9 cellular contexts compared by ENCODE assay signal in the genomic region with DNA sequence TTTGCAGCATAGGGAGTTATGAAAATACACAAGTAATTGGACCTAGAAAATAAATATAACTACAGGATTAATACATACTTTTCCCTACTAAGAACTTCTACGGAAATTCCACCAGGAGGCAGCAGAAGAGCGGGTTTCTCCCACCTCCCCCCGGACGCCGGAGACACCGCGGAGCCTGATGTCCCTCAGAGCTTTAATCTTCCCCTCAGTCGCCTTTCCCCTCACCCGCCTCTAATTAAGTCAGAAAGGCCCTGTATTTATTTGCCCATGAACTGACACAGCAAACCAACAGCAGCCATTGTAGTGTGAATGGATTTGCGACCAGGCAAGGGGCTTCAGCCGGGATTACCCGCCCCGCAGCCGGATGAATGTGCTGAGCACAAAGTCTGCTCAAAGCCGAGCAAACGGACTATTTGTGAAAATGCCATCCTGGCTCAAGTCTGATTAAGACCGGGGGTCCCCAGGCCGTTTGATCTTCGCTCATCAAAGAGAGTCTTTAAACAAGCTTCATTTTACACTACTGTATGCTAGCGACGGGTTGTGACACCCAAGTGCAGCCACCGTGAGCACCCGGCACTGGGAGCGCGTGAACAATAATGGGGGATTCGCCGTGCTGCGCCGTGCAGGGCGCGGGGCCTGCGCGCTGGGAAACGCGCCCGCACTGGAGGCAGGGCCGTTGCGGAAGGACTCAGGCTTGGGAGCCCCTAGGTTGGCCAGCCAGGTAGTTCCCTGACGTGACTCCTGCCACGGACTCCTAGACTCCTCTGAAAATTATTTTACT. TPM values are rescaled to one million over a fixed set of nuclear protein-coding genes. Genes with fewer than 3 reads are reported as not detected.
A peak's percentile ranks its signal among the peaks of the same experiment; 100 is the strongest.
DNase-seq lines count a peak whose midpoint lies in the region; ATAC-seq, FAIRE-seq and TF ChIP-seq lines count a peak whose summit lies in the region.
"Had no signal": no experiment of that assay in that cellular context is flagged by ENCODE, and none has a peak within 500 bp of the region (broad histone marks: within the 10 kb centered on the region; RNA-seq: fewer than 3 reads in every experiment).

No MANE protein-coding gene starts in this region.

- FAIRE-seq in HTR-8/SVneo (lab: Jason Lieb, UNC): no peak

- H3K9me3 ChIP-seq in thoracic aorta: no peaks in the 10 kb centered on the region

- H3K36me3 Mint-ChIP-seq in endothelial cell (ENCODE audit: low read depth, unreplicated experiment): no peaks in the 10 kb centered on the region
- H3K36me3 Mint-ChIP-seq: CD4-positive, CD25-positive, alpha-beta regulatory T cell had no signal

- TF ChIP-seq CTCF in endothelial cell (IDR thresholded peaks at IDR 0.05; ENCODE audit: unreplicated experiment) (peak; percentile 89), thoracic aorta (IDR thresholded peaks at IDR 0.05) (peak; percentile 76)

- no peaks in the 10 kb centered on the region for H3K9me3 Mint-ChIP-seq in endothelial cell (ENCODE audit: unreplicated experiment)

- peaks cover 3 to 4% of the 10 kb centered on the region in 2 donors for H3K4me1 ChIP-seq in thoracic aorta (ENCODE audit: control insufficient read depth in 1 of 2, low read depth in 2 of 2)

- H3K4me1 Mint-ChIP-seq in endothelial cell (ENCODE audit: unreplicated experiment): peaks cover 11% of the 10 kb centered on the region

- peak overlapping the region; percentile 87 for H3K4me3 Mint-ChIP-seq in endothelial cell (ENCODE audit: unreplicated experiment)
- H3K4me3 Mint-ChIP-seq: CD4-positive, CD25-positive, alpha-beta regulatory T cell had no signal

- DNase-seq in NCI-H1105 treated with DMSO at 0.1 percent for 48 hours (lab: John Stamatoyannopoulos, UW) (peak; percentile 30), NCI-H1105 (lab: John Stamatoyannopoulos, UW) (no peak), HTR-8/SVneo (ENCODE audit: insufficient read length, low spot score) (peak; percentile 67), SK-N-DZ (ENCODE audit: low spot score) (peak; percentile 75), endothelial cell (ENCODE audit: low spot score) (peak; percentile 63), medulla oblongata (ENCODE audit: extremely low spot score) (peak; percentile 77), thoracic aorta (ENCODE audit: low spot score) (no peak)

- no peak overlapping the region for H3K27ac Mint-ChIP-seq in endothelial cell (ENCODE audit: unreplicated experiment)
- H3K27ac Mint-ChIP-seq: CD4-positive, CD25-positive, alpha-beta regulatory T cell had no signal

- H3K36me3 ChIP-seq in thoracic aorta: no peaks in the 10 kb centered on the region

- H3K27me3 Mint-ChIP-seq in endothelial cell (ENCODE audit: unreplicated experiment): peaks cover 3% of the 10 kb centered on the region

- H3K27me3 ChIP-seq in thoracic aorta (replicated peaks; ENCODE audit: insufficient read depth): no peaks in the 10 kb centered on the region

- peak; percentile 85 for ATAC-seq in GM21447 (IDR thresholded peaks at IDR 0.05; ENCODE audit: unreplicated experiment)
- peak; percentile 71 for ATAC-seq in thoracic aorta (ENCODE audit: insufficient number of reproducible peaks, low FRiP score, low read depth)

- peak overlapping the region; percentile 74 for H3K4me3 ChIP-seq in thoracic aorta

- H3K27ac ChIP-seq in thoracic aorta: no peak overlapping the region

RNA-seq across cellular contexts. Expression of a gene that starts 5.6 kb away (rescaled TPM):
- polyA plus RNA-seq in SK-N-DZ (2014; cell fraction: cytosol; rRNA removed): 6.1 and 11.1 TPM in 2 replicates
- 15.7 and 16.3 TPM in 2 replicates for polyA plus RNA-seq in SK-N-DZ (2014; cell fraction: nucleus; rRNA removed)
- total RNA-seq in endothelial cell (ENCODE audit: unreplicated experiment) (6.8 TPM), thoracic aorta (1 to 10 TPM in 1 of 2 donors, under 1 TPM in 1; 0.78 to 3.2 TPM)
- total RNA-seq: CD4-positive, CD25-positive, alpha-beta regulatory T cell had no signal
- polyA plus RNA-seq: CD4-positive, CD25-positive, alpha-beta regulatory T cell had no signal

Comparison
In these comparisons a context has a peak if more than half of its experiments do, and no peak if none do; other contexts are left out.
1. DNase-seq: peak in NCI-H1105 treated with DMSO at 0.1 percent for 48 hours (single experiment), HTR-8/SVneo (single experiment), SK-N-DZ (single experiment), endothelial cell (single experiment) and medulla oblongata (single experiment); none in NCI-H1105 (single experiment) and thoracic aorta (single experiment).